ENCODE assay signal across 18 cellular contexts in genomic region chr17:72166040-72166439, GRCh38. TPM values are rescaled to one million over a fixed set of nuclear protein-coding genes. Genes with fewer than 3 reads are reported as not detected.
DNase-seq lines count a peak whose midpoint lies in the region; ATAC-seq, FAIRE-seq and TF ChIP-seq lines count a peak whose summit lies in the region.
"Had no signal": no experiment of that assay in that cellular context is flagged by ENCODE, and none has a peak within 500 bp of the region (broad histone marks: within the 10 kb centered on the region; RNA-seq: fewer than 3 reads in every experiment).

No MANE protein-coding gene starts in this region.

- H2BK120ac ChIP-seq in H1 (replicated peaks; ENCODE audit: low read depth, low read length): no peak overlapping the region

- no peaks in the 10 kb centered on the region for H3K9me2 ChIP-seq in hepatocyte (replicated peaks; ENCODE audit: insufficient read depth)

- H2BK12ac ChIP-seq in H1 (ENCODE audit: low read depth, low read length): peak overlapping the region; percentile 70

- peak overlapping the region; percentile 74 for H2BK20ac ChIP-seq in H1 (ENCODE audit: low read length)

- H3K4me2 ChIP-seq in H1 (ENCODE audit: insufficient read depth in 1 of 2, low read depth in 2 of 2, low read length in 2 of 2) (peak overlapping the region in 1 of 2 experiments; percentile 44; a peak in 2 of 4 replicates), hepatocyte (no peak overlapping the region)
- H3K4me2 ChIP-seq: PC-9 had no signal

- FAIRE-seq in H1 (lab: Jason Lieb, UNC): no peak
- FAIRE-seq: D721Med, H54 had no signal

- H3K4me1 ChIP-seq in Panc1 (ENCODE audit: control insufficient read depth, insufficient read depth, low read length) (no peaks in the 10 kb centered on the region), H1 (replicated peaks in 1 of 4; ENCODE audit: control insufficient read depth in 3 of 4, insufficient read depth in 4 of 4, low read length in 3 of 4) (peaks cover 2 to 13% (median 10%) of the 10 kb centered on the region in 4 experiments; a peak in 6 of 7 replicates), right lobe of liver (peaks cover 0 to 5% (median 0%) of the 10 kb centered on the region in 4 donors), testis (no peaks in the 10 kb centered on the region), hepatocyte (ENCODE audit: insufficient read depth) (no peaks in the 10 kb centered on the region)

- no peak overlapping the region for H2BK15ac ChIP-seq in H1 (ENCODE audit: low read length)

- no TSS peak for BruUV-seq in Panc1 (replicated peaks; lab: Mats Ljungman, UMichigan)

- peak overlapping the region; percentile 76 for H3K18ac ChIP-seq in H1 (ENCODE audit: extremely low read depth, low read length)

- TF ChIP-seq POLR2A in H1 (IDR thresholded peaks at IDR 0.05; ENCODE audit: control extremely low read depth in 1 of 2, low read depth in 2 of 2, low read length in 2 of 2) (no peak), right lobe of liver (IDR thresholded peaks at IDR 0.05) (no peak), testis (IDR thresholded peaks at IDR 0.05) (no peak)

- no peak overlapping the region for H3K9ac ChIP-seq in H1 (replicated peaks in 1 of 4; ENCODE audit: extremely low read depth in 1 of 4, low read depth in 3 of 4, low read length in 3 of 4)

- H3K79me1 ChIP-seq in H1 (ENCODE audit: low read depth, low read length): no peaks in the 10 kb centered on the region

- DNase-seq in Panc1 (ENCODE audit: low read depth, low spot score) (no peak), H1 (ENCODE audit: low read depth in 1 of 2, low spot score in 2 of 2) (peak in 1 of 2 experiments; percentile 51), right lobe of liver (peak in 1 of 3 donors; percentile 49), testis (peak; percentile 30), COR-L47 (lab: John Stamatoyannopoulos, UW) (no peak), hepatocyte (ENCODE audit: low spot score) (no peak)
- DNase-seq: CD4-positive, alpha-beta memory T cell; DMS79 treated with DMSO at 0.1 percent for 48 hours; GF-D8; MM.1S; NCI-H1105; NCI-H1694 treated with DMSO at 0.1 percent for 48 hours; NCI-H748 treated with DMSO at 0.1 percent for 48 hours; PC-9 had no signal

- no peaks in the 10 kb centered on the region for H4K20me1 ChIP-seq in H1 (replicated peaks in 1 of 2; ENCODE audit: control insufficient read depth in 1 of 2, insufficient read depth in 2 of 2, low read length in 2 of 2)
- no peaks in the 10 kb centered on the region for H4K20me1 ChIP-seq in hepatocyte (ENCODE audit: insufficient read depth, poor library complexity, severe bottlenecking)

- H3K36me3 ChIP-seq in Panc1 (ENCODE audit: control insufficient read depth, insufficient read depth, low read length) (no peaks in the 10 kb centered on the region), H1 (ENCODE audit: control insufficient read depth in 2 of 4, insufficient read depth in 4 of 4, low read length in 3 of 4) (no peaks in the 10 kb centered on the region), right lobe of liver (no peaks in the 10 kb centered on the region), testis (ENCODE audit: low read depth, missing control alignments) (no peaks in the 10 kb centered on the region), hepatocyte (replicated peaks; ENCODE audit: insufficient read depth, low read depth) (no peaks in the 10 kb centered on the region)

- peak overlapping the region; percentile 67 for H3K14ac ChIP-seq in H1 (ENCODE audit: insufficient read length)

- TF ChIP-seq RAD21 in H1 (IDR thresholded peaks at IDR 0.05 in 1 of 2, conservative IDR thresholded peaks at IDR 0.05 in 1 of 2; ENCODE audit: low read depth in 2 of 2, low read length in 2 of 2): 0 out of 4 replicates have a peak, but pooled peaks of 1 of the 2 experiments have one; percentile 4

- peak overlapping the region; percentile 49 for H4K91ac ChIP-seq in H1 (replicated peaks; ENCODE audit: insufficient read length, low read length)

- 56% methylated on average over 8 of the region's 8 CpGs; no CpG with 5 or more reads in 1 of the 2 experiments for WGBS in H1 (ENCODE audit: extremely low coverage in 1 of 2, insufficient coverage in 1 of 2, insufficient read length in 1 of 2, insufficient replicate concordance in 2 of 2, low coverage in 1 of 2, low lambda C conversion rate in 2 of 2, missing lambda C conversion rate in 1 of 2), 2 experiments
- 19% methylated on average over 7 of the region's 8 CpGs for WGBS in right lobe of liver (ENCODE audit: insufficient coverage, low coverage, low lambda C conversion rate, missing lambda C conversion rate)
- 48 to 71% methylated on average over 7 to 8 of the region's 8 CpGs for WGBS in testis, 2 donors
- WGBS in hepatocyte (ENCODE audit: low lambda C conversion rate, missing lambda C conversion rate): 81% methylated on average over 8 of the region's 8 CpGs

- H3K4me3 ChIP-seq in Panc1 (ENCODE audit: low read depth in 2 of 2, low read length in 2 of 2) (no peak overlapping the region), H1 (ENCODE audit: extremely low read depth in 1 of 4, insufficient read depth in 2 of 4, low read depth in 3 of 4, low read length in 4 of 4) (no peak overlapping the region), right lobe of liver (no peak overlapping the region), testis (no peak overlapping the region), hepatocyte (no peak overlapping the region)
- H3K4me3 ChIP-seq: PC-9 had no signal

- no peak overlapping the region for H4K5ac ChIP-seq in H1 (ENCODE audit: insufficient read length, low read depth, low read length)

- H3K9me3 ChIP-seq in Panc1 (ENCODE audit: control insufficient read depth, insufficient read depth, low read depth, low read length): no peaks in the 10 kb centered on the region
- H3K9me3 ChIP-seq in H1 (ENCODE audit: insufficient read depth in 2 of 2, low read depth in 1 of 2, low read length in 1 of 2): no peaks in the 10 kb centered on the region; a peak in 1 of 4 replicates
- no peaks in the 10 kb centered on the region for H3K9me3 ChIP-seq in right lobe of liver
- H3K9me3 ChIP-seq in testis: no peaks in the 10 kb centered on the region
- no peaks in the 10 kb centered on the region for H3K9me3 ChIP-seq in hepatocyte (ENCODE audit: low read depth)

- intact Hi-C loops in Panc1 (cut with micrococcal nuclease; ENCODE audit: unreplicated experiment) (no loop called here), right lobe of liver (cut with DNase I) (no loop called here), testis (cut with DNase I; ENCODE audit: low total_unique reads) (no loop called here)

- in situ Hi-C loops in Panc1 (cut with HindIII; ENCODE audit: low pct_unique_long_range_greater_than_20kb, low sequenced_read_pairs): no loop called here

- H3K27me3 ChIP-seq in Panc1 (ENCODE audit: control insufficient read depth, insufficient read depth, low read length): no peaks in the 10 kb centered on the region
- H3K27me3 ChIP-seq in H1 (replicated peaks in 1 of 4; ENCODE audit: control insufficient read depth in 3 of 4, extremely low read depth in 1 of 4, insufficient read depth in 3 of 4, low read length in 3 of 4): no peaks in the 10 kb centered on the region
- H3K27me3 ChIP-seq in right lobe of liver: no peaks in the 10 kb centered on the region
- H3K27me3 ChIP-seq in testis: no peaks in the 10 kb centered on the region
- no peaks in the 10 kb centered on the region for H3K27me3 ChIP-seq in hepatocyte

- ATAC-seq in Panc1 (0 out of 2 replicates have a peak, but pooled peaks have one; percentile 48), right lobe of liver (peak; percentile 40 to 87 (median 68)), GM18870 (IDR thresholded peaks at IDR 0.05; ENCODE audit: unreplicated experiment) (no peak)

- POLR2A ChIA-PET in Panc1 (lab: Charles Lee) (no interaction called here), H1 (lab: Charles Lee; ENCODE audit: partially characterized antibody) (interaction anchor here (0.7 to 1.0 kb wide), 2 partner anchors 11 to 13 kb away, joined by 4 to 6 read pairs; no protein-coding TSS in a partner anchor)

- no peaks in the 10 kb centered on the region for H3K79me2 ChIP-seq in H1 (ENCODE audit: control insufficient read depth in 1 of 2, insufficient read depth in 2 of 2, low read length in 2 of 2)
- no peaks in the 10 kb centered on the region for H3K79me2 ChIP-seq in hepatocyte

- H3K23me2 ChIP-seq in H1 (ENCODE audit: low read depth, low read length): no peaks in the 10 kb centered on the region; the same call in 1 of the 2 replicates

- peak overlapping the region; percentile 54; the same call in 1 of the 2 replicates for H4K8ac ChIP-seq in H1 (ENCODE audit: extremely low read depth, insufficient read depth, low read length)

- peak overlapping the region; percentile 7; the same call in 1 of the 2 replicates for H2AK5ac ChIP-seq in H1 (ENCODE audit: low read depth, low read length)

- CTCF ChIA-PET in Panc1 (lab: Charles Lee) (no interaction called here), H1 (lab: Charles Lee; ENCODE audit: partially characterized antibody) (interaction anchor here (0.8 to 1.3 kb wide), 2 partner anchors 89 to 361 kb away, joined by 3 read pairs; no protein-coding TSS in a partner anchor)

- no peak for TF ChIP-seq EP300 in H1 (IDR thresholded peaks at IDR 0.05; ENCODE audit: borderline replicate concordance in 1 of 2, low read depth in 2 of 2, low read length in 2 of 2)

- H3K27ac ChIP-seq in Panc1 (ENCODE audit: low read length): no peak overlapping the region
- H3K27ac ChIP-seq in H1 (ENCODE audit: low read depth, low read length): no peak overlapping the region
- H3K27ac ChIP-seq in right lobe of liver: no peak overlapping the region
- peak overlapping the region in 1 of 2 donors; percentile 7 for H3K27ac ChIP-seq in testis
- H3K27ac ChIP-seq in hepatocyte: no peak overlapping the region
- H3K27ac ChIP-seq: PC-9 had no signal

- no peak overlapping the region for H3K4ac ChIP-seq in H1 (replicated peaks; ENCODE audit: insufficient read length, low read depth, low read length)

- no peak overlapping the region for H3K23ac ChIP-seq in H1 (ENCODE audit: insufficient read length)

- no peak overlapping the region for H2AFZ ChIP-seq in H1 (ENCODE audit: low read length)
- H2AFZ ChIP-seq in hepatocyte: no peak overlapping the region
- H2AFZ ChIP-seq: PC-9 had no signal

- peak overlapping the region; percentile 69; the same call in 1 of the 2 replicates for H2BK5ac ChIP-seq in H1 (ENCODE audit: low read depth, low read length)

- TF ChIP-seq CTCF in Panc1 (IDR thresholded peaks at IDR 0.05): no peak
- TF ChIP-seq CTCF in H1 (IDR thresholded peaks at IDR 0.05; ENCODE audit: control extremely low read depth in 1 of 3, insufficient read depth in 1 of 3, low read depth in 1 of 3, low read length in 3 of 3): peak in 1 of 3 experiments; percentile 19; a peak in 1 of 4 replicates
- TF ChIP-seq CTCF in right lobe of liver (IDR thresholded peaks at IDR 0.05): no peak
- TF ChIP-seq CTCF in testis (IDR thresholded peaks at IDR 0.05): no peak
- TF ChIP-seq CTCF in hepatocyte (IDR thresholded peaks at IDR 0.05; ENCODE audit: poor library complexity): no peak

- H3K56ac ChIP-seq in H1 (replicated peaks; ENCODE audit: insufficient read length, low read depth, low read length): no peak overlapping the region

RNA-seq across cellular contexts. Expression of gene SOX9, which starts 45.2 kb away (rescaled TPM):
- 79.5 TPM for total RNA-seq in Panc1 (2021; ENCODE audit: unreplicated experiment)
- polyA plus RNA-seq in Panc1 (2012; ENCODE audit: insufficient read length): 63.0 TPM
- total RNA-seq in H1 (2021; fragmentation: NEBNext Ultra II Directional; extraction: Animal tissue kit (Norgen Biotek cat#: 25700)): 4.9 and 5.2 TPM in 2 replicates
- 1.9 and 3.3 TPM in 2 replicates for polyA plus RNA-seq in H1 (2011; rRNA removed)
- 1.6 TPM for polyA plus RNA-seq in H1 (2011; cell fraction: cytosol; rRNA removed)
- 2.7 TPM for polyA plus RNA-seq in H1 (2011; cell fraction: nucleus; rRNA removed)
- 2.7 to 4.0 TPM (median 3.3 TPM) in 4 replicates for polyA plus RNA-seq in H1 (2012, experiment 1 of 2)
- 2.6 TPM for polyA plus RNA-seq in H1 (2012, experiment 2 of 2)
- 2.1 TPM for polyA plus RNA-seq in H1 (2013, experiment 1 of 2)
- polyA plus RNA-seq in H1 (2013, experiment 2 of 2): 2.2 TPM
- polyA minus RNA-seq in H1 (2011; rRNA and poly(A)+ RNA removed): 0.71 and 1.4 TPM in 2 replicates
- 4.8 TPM for polyA minus RNA-seq in H1 (2011; cell fraction: cytosol; rRNA and poly(A)+ RNA removed)
- polyA minus RNA-seq in H1 (2011; cell fraction: nucleus; rRNA and poly(A)+ RNA removed): 2.8 TPM
- total RNA-seq in right lobe of liver: 1 to 10 TPM; 1.2 to 5.9 (median 1.9) TPM
- 100 to 1,000 TPM; 166 to 240 TPM for total RNA-seq in testis
- 80.0 TPM for polyA plus RNA-seq in testis (ENCODE audit: insufficient read depth, low read depth, low replicate concordance)
- 31.8 and 36.9 TPM in 2 replicates for total RNA-seq in hepatocyte
- polyA plus RNA-seq in hepatocyte: 74.6 and 87.3 TPM in 2 replicates
- total RNA-seq: B cell; CD4-positive, alpha-beta memory T cell had no signal
- polyA plus RNA-seq: CD4-positive, alpha-beta memory T cell had no signal
